ENCODE assay signal across 10 cellular contexts in genomic region chr12:10367714-10368113, GRCh38. TPM values are rescaled to one million over a fixed set of nuclear protein-coding genes. Genes with fewer than 3 reads are reported as not detected.
DNase-seq lines count a peak whose midpoint lies in the region; ATAC-seq and TF ChIP-seq lines count a peak whose summit lies in the region.
"Not testable (repeated sequence)": the region's sequence is repeated elsewhere in the genome, so short reads cannot be mapped to it uniquely, and the experiment has no call there.
"Had no signal": no experiment of that assay in that cellular context is flagged by ENCODE, and none has a peak within 500 bp of the region (broad histone marks: within the 10 kb centered on the region; RNA-seq: fewer than 3 reads in every experiment).

No MANE protein-coding gene starts in this region.

- peaks cover 24% of the 10 kb centered on the region for H3K36me3 Mint-ChIP-seq in Calu3 (ENCODE audit: insufficient read depth, unreplicated experiment)
- H3K36me3 Mint-ChIP-seq in activated naive CD8-positive, alpha-beta T cell treated with anti-CD3 and anti-CD28 coated beads, Interleukin-2, amount 10 ng/mL, durations not matched to agents 7 days and 5 days = peaks cover 39% of the 10 kb centered on the region
- peaks cover 21 to 57% (median 41%) of the 10 kb centered on the region in 3 donors for H3K36me3 Mint-ChIP-seq in naive thymus-derived CD8-positive, alpha-beta T cell

- POLR2A ChIA-PET in activated naive CD8-positive, alpha-beta T cell treated with anti-CD3 and anti-CD28 coated beads, Interleukin-2, amount 10 ng/mL, durations not matched to agents 7 days and 5 days (lab: Charles Lee) = interaction anchor here (1.1 to 3.8 kb wide), 5 partner anchors 17 to 306 kb away, joined by 3 to 42 read pairs (median 24); no protein-coding TSS in a partner anchor
- POLR2A ChIA-PET in naive thymus-derived CD8-positive, alpha-beta T cell (lab: Charles Lee) = interaction anchor here (0.9 to 5.2 kb wide), 8 partner anchors 14 to 192 kb away, joined by 5 to 57 read pairs (median 24); no protein-coding TSS in a partner anchor

- not testable (repeated sequence) for H3K36me3 ChIP-seq in psoas muscle (ENCODE audit: insufficient read depth in 1 of 2, low read depth in 1 of 2)

- not testable (repeated sequence) for H3K27me3 Mint-ChIP-seq in Calu3 (ENCODE audit: unreplicated experiment); activated naive CD8-positive, alpha-beta T cell treated with anti-CD3 and anti-CD28 coated beads, Interleukin-2, amount 10 ng/mL, durations not matched to agents 7 days and 5 days; naive thymus-derived CD8-positive, alpha-beta T cell

- H3K9me3 Mint-ChIP-seq in Calu3 (ENCODE audit: low read depth, unreplicated experiment); activated naive CD8-positive, alpha-beta T cell treated with anti-CD3 and anti-CD28 coated beads, Interleukin-2, amount 10 ng/mL, durations not matched to agents 7 days and 5 days: not testable (repeated sequence)
- peaks cover 0 to 11% (median 0%) of the 10 kb centered on the region in 9 donors for H3K9me3 Mint-ChIP-seq in naive thymus-derived CD8-positive, alpha-beta T cell

- intact Hi-C loops in Calu3 (cut with micrococcal nuclease; ENCODE audit: unreplicated experiment) (loop anchor here (10.0 kb wide), 2 partner anchors 133 to 307 kb away; partner anchors contain the start of gene STYK1), dorsolateral prefrontal cortex (cut with DNase I) (loop anchor here (10.0 kb wide), 1 partner anchor 153 kb away; the partner anchor contains the start of gene GABARAPL1 (in 2 of the 2)), psoas muscle (cut with DNase I) (loop anchor here in 1 of 2 donors (10.0 kb wide), 2 partner anchors 143 to 1673 kb away; partner anchors contain the start of gene RIMKLB)

- H3K4me1 Mint-ChIP-seq in Calu3 (ENCODE audit: low read depth, unreplicated experiment) = peaks cover 50% of the 10 kb centered on the region
- H3K4me1 Mint-ChIP-seq in activated naive CD8-positive, alpha-beta T cell treated with anti-CD3 and anti-CD28 coated beads, Interleukin-2, amount 10 ng/mL, durations not matched to agents 7 days and 5 days = peaks cover 47% of the 10 kb centered on the region
- peaks cover 34 to 50% (median 40%) of the 10 kb centered on the region in 4 donors for H3K4me1 Mint-ChIP-seq in naive thymus-derived CD8-positive, alpha-beta T cell

- not testable (repeated sequence) for ATAC-seq in activated naive CD8-positive, alpha-beta T cell treated with anti-CD3 and anti-CD28 coated beads, Interleukin-2, amount 10 ng/mL, durations not matched to agents 7 days and 5 days (ENCODE audit: low read depth); naive thymus-derived CD8-positive, alpha-beta T cell; psoas muscle

- H3K4me1 ChIP-seq in psoas muscle = peaks cover 17% of the 10 kb centered on the region

- WGBS in psoas muscle, 3 donors = 69 to 91% (median 73%) methylated on average over 4 of the region's 4 CpGs

- peak overlapping the region; percentile 67 for H3K27ac Mint-ChIP-seq in Calu3 (ENCODE audit: unreplicated experiment)
- peak overlapping the region; percentile 87 for H3K27ac Mint-ChIP-seq in activated naive CD8-positive, alpha-beta T cell treated with anti-CD3 and anti-CD28 coated beads, Interleukin-2, amount 10 ng/mL, durations not matched to agents 7 days and 5 days
- peak overlapping the region in 3 of 10 donors; percentile 89 to 97 (median 97) for H3K27ac Mint-ChIP-seq in naive thymus-derived CD8-positive, alpha-beta T cell

- not testable (repeated sequence) for H3K27me3 ChIP-seq in dorsolateral prefrontal cortex; psoas muscle (ENCODE audit: insufficient read depth in 3 of 3, low read length in 2 of 3)

- DNase-seq in Calu3; activated naive CD8-positive, alpha-beta T cell treated with anti-CD3 and anti-CD28 coated beads, Interleukin-2, amount 10 ng/mL, durations not matched to agents 7 days and 5 days; dorsolateral prefrontal cortex; naive thymus-derived CD8-positive, alpha-beta T cell; psoas muscle: not testable (repeated sequence)
- DNase-seq in superior temporal gyrus (ENCODE audit: extremely low spot score) = peak; percentile 53

- H3K4me3 Mint-ChIP-seq in Calu3 (ENCODE audit: low read depth, unreplicated experiment) = peak overlapping the region; percentile 54
- peak overlapping the region; percentile 71 for H3K4me3 Mint-ChIP-seq in activated naive CD8-positive, alpha-beta T cell treated with anti-CD3 and anti-CD28 coated beads, Interleukin-2, amount 10 ng/mL, durations not matched to agents 7 days and 5 days
- peak overlapping the region in 9 of 10 donors; percentile 65 to 86 (median 77) for H3K4me3 Mint-ChIP-seq in naive thymus-derived CD8-positive, alpha-beta T cell

- H3K4me3 ChIP-seq in dorsolateral prefrontal cortex = peak overlapping the region in 2 of 59 donors; percentile 35 to 55
- not testable (repeated sequence) for H3K4me3 ChIP-seq in psoas muscle

- H3K9me3 ChIP-seq in psoas muscle = not testable (repeated sequence)

- TF ChIP-seq CTCF in Calu3 (IDR thresholded peaks at IDR 0.05; ENCODE audit: unreplicated experiment); VCaP (conservative IDR thresholded peaks at IDR 0.05); dorsolateral prefrontal cortex (IDR thresholded peaks at IDR 0.05 in 54 of 56, conservative IDR thresholded peaks at IDR 0.05 in 2 of 56; ENCODE audit: low read depth in 1 of 56, partially characterized antibody in 56 of 56); psoas muscle (IDR thresholded peaks at IDR 0.05): not testable (repeated sequence)

- peak overlapping the region; percentile 96 for H3K27ac ChIP-seq in VCaP
- H3K27ac ChIP-seq in dorsolateral prefrontal cortex = peak overlapping the region in 56 of 59 donors; percentile 55 to 100 (median 99)
- peak overlapping the region; percentile 54 for H3K27ac ChIP-seq in psoas muscle

- CTCF ChIA-PET in Calu3 (lab: Charles Lee) = interaction anchor here (1.8 kb wide), 1 partner anchor 36 kb away, joined by 7 read pairs; no protein-coding TSS in a partner anchor

- BruUV-seq in Calu3 (replicated peaks; lab: Mats Ljungman, UMichigan) = not testable (repeated sequence)

RNA-seq across cellular contexts. Expression of gene KLRK1, which starts 22.1 kb away (rescaled TPM):
- not detected in 2 replicates for total RNA-seq in Calu3 (2022)
- 100 to 1,000 TPM; 319 to 355 TPM for total RNA-seq in activated naive CD8-positive, alpha-beta T cell treated with anti-CD3 and anti-CD28 coated beads, Interleukin-2, amount 10 ng/mL, durations not matched to agents 7 days and 5 days
- 1 to 10 TPM in 41 of 120 experiments, under 1 TPM in 61, not detected in 18; 0.26 to 2.9 (median 0.90) TPM for total RNA-seq in dorsolateral prefrontal cortex
- 100 to 1,000 TPM; 792 to 865 TPM for total RNA-seq in naive thymus-derived CD8-positive, alpha-beta T cell
- 100 to 1,000 TPM; 525 to 619 (median 611) TPM for polyA plus RNA-seq in naive thymus-derived CD8-positive, alpha-beta T cell
- under 1 TPM in 3 of 4 donors, not detected in 1; 0.28 to 0.47 (median 0.34) TPM for total RNA-seq in psoas muscle
- under 1 TPM; 0.09 to 0.55 (median 0.25) TPM for polyA plus RNA-seq in psoas muscle
- total RNA-seq: A172, GM23248 had no signal
- polyA plus RNA-seq: AG04450, GM23248 had no signal

RNA-seq across cellular contexts. Expression of gene KLRC4, which starts 41.8 kb away (rescaled TPM):
- total RNA-seq in Calu3 (2022) = not detected in 2 replicates
- total RNA-seq in activated naive CD8-positive, alpha-beta T cell treated with anti-CD3 and anti-CD28 coated beads, Interleukin-2, amount 10 ng/mL, durations not matched to agents 7 days and 5 days = 10 to 100 TPM; 37.8 to 38.4 TPM
- total RNA-seq in dorsolateral prefrontal cortex = 1 to 10 TPM in 85 of 120 experiments, under 1 TPM in 19, not detected in 16; 0.48 to 6.1 (median 1.6) TPM
- 10 to 100 TPM; 55.4 to 57.6 TPM for total RNA-seq in naive thymus-derived CD8-positive, alpha-beta T cell
- polyA plus RNA-seq in naive thymus-derived CD8-positive, alpha-beta T cell = 10 to 100 TPM in 2 of 3 donors, 1 to 10 TPM in 1; 1.3 to 31.8 (median 13.6) TPM
- not detected for total RNA-seq in psoas muscle
- polyA plus RNA-seq in psoas muscle = under 1 TPM in 1 of 3 donors, not detected in 2; 0.23 TPM
- total RNA-seq: A172, GM23248 had no signal
- polyA plus RNA-seq: AG04450, GM23248 had no signal

RNA-seq across cellular contexts. Expression of gene KLRC3, which starts 52.7 kb away (rescaled TPM):
- total RNA-seq in Calu3 (2022) (not detected in 2 replicates), dorsolateral prefrontal cortex (1 to 10 TPM in 70 of 120 experiments, under 1 TPM in 24, not detected in 26; 0.55 to 4.4 (median 1.4) TPM), psoas muscle (not detected)
- total RNA-seq in activated naive CD8-positive, alpha-beta T cell treated with anti-CD3 and anti-CD28 coated beads, Interleukin-2, amount 10 ng/mL, durations not matched to agents 7 days and 5 days = 1 to 10 TPM; 3.0 to 5.6 TPM
- total RNA-seq in naive thymus-derived CD8-positive, alpha-beta T cell = 1 to 10 TPM; 3.2 to 4.6 TPM
- polyA plus RNA-seq in naive thymus-derived CD8-positive, alpha-beta T cell = 1 to 10 TPM; 2.2 to 6.4 (median 3.9) TPM
- not detected for polyA plus RNA-seq in psoas muscle
- total RNA-seq: A172, GM23248 had no signal
- polyA plus RNA-seq: AG04450, GM23248 had no signal

Comparison
In these comparisons a context has a peak if more than half of its experiments do, and no peak if none do; other contexts are left out.
1. RNA of gene KLRK1, which starts 22.1 kb away (total RNA-seq): 792 to 865 TPM in naive thymus-derived CD8-positive, alpha-beta T cell and 319 to 355 TPM in activated naive CD8-positive, alpha-beta T cell treated with anti-CD3 and anti-CD28 coated beads, Interleukin-2, amount 10 ng/mL, durations not matched to agents 7 days and 5 days; 0.26 to 2.9 TPM in dorsolateral prefrontal cortex, 0.28 to 0.47 TPM in psoas muscle and not detected in Calu3; every median in the first group is over 10 times any median in the second.
2. RNA of gene KLRC4, which starts 41.8 kb away (total RNA-seq): 55.4 to 57.6 TPM in naive thymus-derived CD8-positive, alpha-beta T cell and 37.8 to 38.4 TPM in activated naive CD8-positive, alpha-beta T cell treated with anti-CD3 and anti-CD28 coated beads, Interleukin-2, amount 10 ng/mL, durations not matched to agents 7 days and 5 days; 0.48 to 6.1 TPM in dorsolateral prefrontal cortex, not detected in Calu3 and not detected in psoas muscle; every median in the first group is over 4 times any median in the second.
3. Peak in every context shown above with its lines, with median percentiles within 50 percentile points of each other: H3K4me3 Mint-ChIP-seq and H3K27ac ChIP-seq.